9 cellular contexts compared by ENCODE assay signal in genomic region chr1:21668232-21669032, GRCh38. TPM values are rescaled to one million over a fixed set of nuclear protein-coding genes. Genes with fewer than 3 reads are reported as not detected.
A peak's percentile ranks its signal among the peaks of the same experiment; 100 is the strongest.
DNase-seq lines count a peak whose midpoint lies in the region; ATAC-seq, FAIRE-seq and TF ChIP-seq lines count a peak whose summit lies in the region.
"Had no signal": no experiment of that assay in that cellular context is flagged by ENCODE, and none has a peak within 500 bp of the region (broad histone marks: within the 10 kb centered on the region; RNA-seq: fewer than 3 reads in every experiment).

No MANE protein-coding gene starts in this region.

- peak in 2 of 4 donors; percentile 4 to 10 for ATAC-seq in pancreas

- H3K27me3 ChIP-seq in esophagus muscularis mucosa (peaks cover 9 to 67% (median 31%) of the 10 kb centered on the region in 4 donors), pancreas (no peaks in the 10 kb centered on the region)

- 4% methylated on average over 15 of the region's 36 CpGs for WGBS in esophagus muscularis mucosa
- WGBS in pancreas, 2 donors, result 8 to 9% methylated on average over 33 to 36 of the region's 36 CpGs

- no peak for TF ChIP-seq EP300 in Ishikawa (IDR thresholded peaks at IDR 0.05; ENCODE audit: borderline replicate concordance)
- TF ChIP-seq EP300 in esophagus muscularis mucosa (IDR thresholded peaks at IDR 0.05), result no peak

- FAIRE-seq in pancreas (lab: Jason Lieb, UNC), result no peak
- FAIRE-seq: GM18507, small intestine had no signal

- H3K36me3 ChIP-seq in esophagus muscularis mucosa (no peaks in the 10 kb centered on the region), pancreas (no peaks in the 10 kb centered on the region)

- H3K4me1 ChIP-seq in esophagus muscularis mucosa, result peaks cover 40 to 47% (median 43%) of the 10 kb centered on the region in 4 donors
- H3K4me1 ChIP-seq in pancreas, result peaks cover 12 to 27% (median 16%) of the 10 kb centered on the region in 3 donors

- H3K4me3 ChIP-seq in esophagus muscularis mucosa (peak overlapping the region; percentile 45 to 53 (median 48)), pancreas (peak overlapping the region; percentile 15 to 64 (median 40))

- no peak for TF ChIP-seq POLR2A in esophagus muscularis mucosa (IDR thresholded peaks at IDR 0.05; ENCODE audit: low read depth)

- intact Hi-C loops in esophagus muscularis mucosa (cut with DNase I), result no loop called here
- intact Hi-C loops in pancreas (cut with DNase I), result no loop called here

- no peaks in the 10 kb centered on the region for H3K9me3 ChIP-seq in esophagus muscularis mucosa
- H3K9me3 ChIP-seq in pancreas, result no peaks in the 10 kb centered on the region

- peak; percentile 23 for DNase-seq in COR-L47 (lab: John Stamatoyannopoulos, UW)
- DNase-seq in esophagus muscularis mucosa (ENCODE audit: extremely low spot score), result no peak
- peak in 1 of 6 donors; percentile 68 for DNase-seq in pancreas
- no peak for DNase-seq in NCI-H226
- no peak for DNase-seq in amygdala (lab: John Stamatoyannopoulos, UW)
- no peak for DNase-seq in NCI-H526 treated with DMSO at 0.1 percent for 48 hours (lab: John Stamatoyannopoulos, UW)
- DNase-seq: small intestine had no signal

- no peak overlapping the region for H3K27ac ChIP-seq in esophagus muscularis mucosa (replicated peaks in 1 of 4)
- no peak overlapping the region for H3K27ac ChIP-seq in pancreas

- TF ChIP-seq RAD21 in Ishikawa (IDR thresholded peaks at IDR 0.05; ENCODE audit: low read depth), result no peak

- TF ChIP-seq CTCF in esophagus muscularis mucosa (IDR thresholded peaks at IDR 0.05) (no peak), pancreas (IDR thresholded peaks at IDR 0.05) (no peak)

TF ChIP-seq in Ishikawa, 13 proteins besides CTCF, POLR2A, EP300 and RAD21:
- TF ChIP-seq ZBTB7A (IDR thresholded peaks at IDR 0.05; ENCODE audit: low read depth) (peak; percentile 81; the same call in 1 of the 2 replicates), EGR1 (IDR thresholded peaks at IDR 0.05) (no peak), NFIC (IDR thresholded peaks at IDR 0.05) (no peak), USF1 (IDR thresholded peaks at IDR 0.05) (no peak)

RNA-seq across cellular contexts. Expression of gene RAP1GAP, which starts 0.7 kb away (rescaled TPM):
- under 1 TPM; 0.33 to 0.83 (median 0.56) TPM for total RNA-seq in esophagus muscularis mucosa
- total RNA-seq in pancreas, result 10 to 100 TPM; 53.4 to 93.3 (median 64.8) TPM
- 100 to 1,000 TPM in 1 of 2 donors, 10 to 100 TPM in 1; 83.6 to 100 TPM for polyA plus RNA-seq in pancreas

Comparison
In these comparisons a context has a peak if more than half of its experiments do, and no peak if none do; other contexts are left out.
1. RNA of gene RAP1GAP, which starts 0.7 kb away (total RNA-seq): 53.4 to 93.3 TPM in pancreas; 0.33 to 0.83 TPM in esophagus muscularis mucosa; every median in the first group is over 10 times any median in the second.